10 cellular contexts compared by ENCODE assay signal in the genomic region with DNA sequence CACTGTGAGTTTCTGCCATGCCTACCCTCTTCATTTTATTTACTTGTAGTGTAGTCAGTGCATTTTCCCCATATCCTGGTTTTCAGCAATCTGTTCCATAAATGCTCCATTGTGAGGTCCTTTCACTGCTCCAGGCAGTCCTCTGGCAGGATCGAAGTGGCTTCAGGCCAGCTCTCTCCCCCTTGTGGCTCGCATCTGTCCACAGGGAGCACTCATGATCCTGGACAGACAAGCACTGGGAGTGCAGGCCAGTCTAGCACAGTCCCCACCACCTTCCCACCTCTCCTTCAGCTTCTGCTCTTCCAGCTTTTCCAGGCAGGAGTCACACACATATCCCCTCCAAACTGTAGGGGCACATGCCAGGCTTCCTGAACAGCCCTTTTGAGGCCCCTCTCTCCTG.
A peak's percentile ranks its signal among the peaks of the same experiment; 100 is the strongest.
DNase-seq lines count a peak whose midpoint lies in the region; ATAC-seq and TF ChIP-seq lines count a peak whose summit lies in the region.
"Had no signal": no experiment of that assay in that cellular context is flagged by ENCODE, and none has a peak within 500 bp of the region (broad histone marks: within the 10 kb centered on the region; RNA-seq: fewer than 3 reads in every experiment).

No MANE protein-coding gene starts in this region.

- no peaks in the 10 kb centered on the region for H3K4me1 Mint-ChIP-seq in CD14-positive monocyte

- intact Hi-C loops in gastrocnemius medialis (cut with DNase I; ENCODE audit: low total_unique reads) (loop anchor here (2.0 to 5.0 kb wide), 2 partner anchors 42 to 173 kb away; a partner anchor contains a TSS), CD14-positive monocyte (cut with micrococcal nuclease) (no loop called here)

- peak; percentile 59 to 68 for ATAC-seq in gastrocnemius medialis
- ATAC-seq in GM21528 (IDR thresholded peaks at IDR 0.05; ENCODE audit: low FRiP score, unreplicated experiment), result no peak
- ATAC-seq: GM12878 had no signal

- H3K4me3 ChIP-seq in SJCRH30 (no peak overlapping the region), gastrocnemius medialis (no peak overlapping the region)
- H3K4me3 ChIP-seq: GM12878 had no signal

- TF ChIP-seq POLR2A in gastrocnemius medialis (IDR thresholded peaks at IDR 0.05), result no peak

- peaks cover 0 to 2% (median 0%) of the 10 kb centered on the region in 3 donors for H3K27me3 Mint-ChIP-seq in CD14-positive monocyte (ENCODE audit: low read depth in 3 of 3)

- TF ChIP-seq CTCF in gastrocnemius medialis (IDR thresholded peaks at IDR 0.05 in 4 of 5, conservative IDR thresholded peaks at IDR 0.05 in 1 of 5) (peak in 4 of 5 experiments; percentile 20 to 48 (median 36)), CD14-positive monocyte (IDR thresholded peaks at IDR 0.05) (no peak)

- H3K9me3 Mint-ChIP-seq in CD14-positive monocyte, result no peaks in the 10 kb centered on the region

- H3K36me3 Mint-ChIP-seq in CD14-positive monocyte, result no peaks in the 10 kb centered on the region

- DNase-seq in NCI-H1092 treated with DMSO at 0.1 percent for 48 hours (lab: John Stamatoyannopoulos, UW) (peak; percentile 12), NCI-H1092 (lab: John Stamatoyannopoulos, UW) (no peak), SJCRH30 (peak; percentile 25 to 56), glomerular visceral epithelial cell (ENCODE audit: extremely low spot score) (peak; percentile 1), gastrocnemius medialis (peak; percentile 32 to 43), NCI-H1105 (lab: John Stamatoyannopoulos, UW) (no peak), CD14-positive monocyte (ENCODE audit: low spot score) (no peak)
- DNase-seq: 8988T had no signal

- H3K27ac ChIP-seq in SJCRH30, result no peak overlapping the region
- H3K27ac ChIP-seq in gastrocnemius medialis, result no peak overlapping the region

- H3K36me3 ChIP-seq in SJCRH30, result no peaks in the 10 kb centered on the region; the same call in 1 of the 2 replicates
- no peaks in the 10 kb centered on the region for H3K36me3 ChIP-seq in gastrocnemius medialis

- H3K4me1 ChIP-seq in SJCRH30 (no peaks in the 10 kb centered on the region), gastrocnemius medialis (peaks cover 17 to 50% of the 10 kb centered on the region in 2 donors)

- no peak overlapping the region for H3K4me3 Mint-ChIP-seq in CD14-positive monocyte

- peak overlapping the region in 1 of 7 donors; percentile 43 for H3K27ac Mint-ChIP-seq in CD14-positive monocyte

- no peaks in the 10 kb centered on the region for H3K27me3 ChIP-seq in SJCRH30
- no peaks in the 10 kb centered on the region for H3K27me3 ChIP-seq in gastrocnemius medialis

- in situ Hi-C loops in gastrocnemius medialis (cut with MboI; ENCODE audit: low sequenced_read_pairs in 4 of 4), result loop anchor here in 1 of 4 donors (25.0 kb wide), 1 partner anchor 483 kb away; no protein-coding TSS in a partner anchor

- H3K9me3 ChIP-seq in SJCRH30 (replicated peaks) (no peaks in the 10 kb centered on the region), gastrocnemius medialis (no peaks in the 10 kb centered on the region)

Comparison
In these comparisons a context has a peak if more than half of its experiments do, and no peak if none do; other contexts are left out.
1. DNase-seq: peak in NCI-H1092 treated with DMSO at 0.1 percent for 48 hours (single experiment), SJCRH30 (2 of 2), glomerular visceral epithelial cell (single experiment) and gastrocnemius medialis (2 of 2); none in NCI-H1092 (single experiment), NCI-H1105 (single experiment) and CD14-positive monocyte (single experiment).